27 cellular contexts compared by ENCODE assay signal in genomic region chr3:105984837-105985236, GRCh38.
"Had no signal": no experiment of that assay in that cellular context is flagged by ENCODE, and none has a peak within 500 bp of the region (broad histone marks: within the 10 kb centered on the region; RNA-seq: fewer than 3 reads in every experiment).

No MANE protein-coding gene starts in this region.

- H3K27me3 Mint-ChIP-seq: activated CD4-positive, alpha-beta memory T cell treated with anti-CD3 and anti-CD28 coated beads, Interleukin-2, amount 10 ng/mL, durations not matched to agents 7 days and 5 days; activated CD8-positive, alpha-beta memory T cell treated with anti-CD3 and anti-CD28 coated beads, Interleukin-2, amount 10 ng/mL, durations not matched to agents 7 days and 5 days; activated naive CD8-positive, alpha-beta T cell treated with anti-CD3 and anti-CD28 coated beads for 36 hours; activated T-helper 17 cell treated with anti-CD3 and anti-CD28 coated beads, Interleukin-2, amount 50 U/mL, for 72 hours; brain; memory B cell had no signal

- H3K27me3 ChIP-seq: heart right ventricle, right atrium auricular region, vagina had no signal

- H3K4me1 ChIP-seq: heart right ventricle, prostate gland, right atrium auricular region, vagina had no signal

- DNase-seq: activated CD4-positive, alpha-beta memory T cell treated with anti-CD3 and anti-CD28 coated beads, Interleukin-2, amount 10 ng/mL, durations not matched to agents 7 days and 5 days; activated CD4-positive, alpha-beta T cell treated with anti-CD3 and anti-CD28 coated beads for 4 hours; activated CD8-positive, alpha-beta memory T cell treated with anti-CD3 and anti-CD28 coated beads, Interleukin-2, amount 10 ng/mL, durations not matched to agents 7 days and 5 days; activated naive CD4-positive, alpha-beta T cell; activated naive CD8-positive, alpha-beta T cell treated with anti-CD3 and anti-CD28 coated beads for 36 hours; activated T-cell treated with anti-CD3 and anti-CD28 coated beads, Interleukin-2, amount 50 U/mL, for 1 hour; amygdala; caudate nucleus; erythroblast; heart right ventricle; immature natural killer cell; left ventricle myocardium superior; stimulated activated CD4-positive, alpha-beta T cell treated with anti-CD3 and anti-CD28 coated beads, Interleukin-2, amount 100 ng/mL, for 24 hours; stimulated activated naive CD4-positive, alpha-beta T cell treated with Interleukin-2 at 50 U/mL for 16 hours; substantia nigra; trophoblast cell had no signal

- H3K36me3 ChIP-seq: heart right ventricle, prostate gland, right atrium auricular region, vagina had no signal

- FAIRE-seq: endometrium, frontal cortex, TTC549 had no signal

- H3K4me1 Mint-ChIP-seq: brain, WTC11 had no signal

- H3K4me3 Mint-ChIP-seq: activated CD4-positive, alpha-beta memory T cell treated with anti-CD3 and anti-CD28 coated beads, Interleukin-2, amount 10 ng/mL, durations not matched to agents 7 days and 5 days; activated CD8-positive, alpha-beta memory T cell treated with anti-CD3 and anti-CD28 coated beads, Interleukin-2, amount 10 ng/mL, durations not matched to agents 7 days and 5 days; activated naive CD8-positive, alpha-beta T cell treated with anti-CD3 and anti-CD28 coated beads for 36 hours; activated T-helper 17 cell treated with anti-CD3 and anti-CD28 coated beads, Interleukin-2, amount 50 U/mL, for 72 hours; brain; memory B cell; WTC11 had no signal

- H3K36me3 Mint-ChIP-seq: brain, memory B cell had no signal

- H3K9me3 ChIP-seq: prostate gland, vagina had no signal

- H3K4me3 ChIP-seq: coronary artery, heart right ventricle, prostate gland, right atrium auricular region, vagina had no signal

- H3K27ac ChIP-seq: coronary artery, heart right ventricle, prostate gland, right atrium auricular region, vagina had no signal

- ATAC-seq: activated CD8-positive, alpha-beta memory T cell treated with anti-CD3 and anti-CD28 coated beads, Interleukin-2, amount 10 ng/mL, durations not matched to agents 7 days and 5 days; activated T-helper 17 cell treated with anti-CD3 and anti-CD28 coated beads, Interleukin-2, amount 50 U/mL, for 72 hours; heart right ventricle; left ventricle myocardium superior; WTC11 had no signal

- H3K27ac Mint-ChIP-seq: activated CD4-positive, alpha-beta memory T cell treated with anti-CD3 and anti-CD28 coated beads, Interleukin-2, amount 10 ng/mL, durations not matched to agents 7 days and 5 days; activated CD8-positive, alpha-beta memory T cell treated with anti-CD3 and anti-CD28 coated beads, Interleukin-2, amount 10 ng/mL, durations not matched to agents 7 days and 5 days; activated naive CD8-positive, alpha-beta T cell treated with anti-CD3 and anti-CD28 coated beads for 36 hours; activated T-helper 17 cell treated with anti-CD3 and anti-CD28 coated beads, Interleukin-2, amount 50 U/mL, for 72 hours; brain; immature natural killer cell; memory B cell; WTC11 had no signal
